In genomic region chr9:35907732-35908483, GRCh38 we compare ENCODE assay signal across 1 cellular context.
A peak's percentile ranks its signal among the peaks of the same experiment; 100 is the strongest.
TF ChIP-seq lines count a peak whose summit lies in the region.

No MANE protein-coding gene starts in this region.

TF ChIP-seq in HEK293, 187 proteins besides CTCF, POLR2A, EP300 and RAD21 (continued from another document and continues in another):
- TF ChIP-seq ZNF449 (tag by site-specific recombination; IDR thresholded peaks at IDR 0.05) (no peak), ZNF621 (tag by site-specific recombination; IDR thresholded peaks at IDR 0.05) (no peak), SCRT2 (tag by site-specific recombination; IDR thresholded peaks at IDR 0.05) (no peak), ZBTB11 (tag by site-specific recombination; conservative IDR thresholded peaks at IDR 0.05; ENCODE audit: low read depth) (no peak), ZNF555 (tag by site-specific recombination; conservative IDR thresholded peaks at IDR 0.05) (no peak), TSHZ1 (tag by site-specific recombination; IDR thresholded peaks at IDR 0.05; ENCODE audit: borderline replicate concordance) (no peak), ZNF146 (tag by site-specific recombination; IDR thresholded peaks at IDR 0.05) (no peak), ZBTB49 (tag by site-specific recombination; IDR thresholded peaks at IDR 0.05; ENCODE audit: low read depth) (no peak), ZNF548 (tag by site-specific recombination; IDR thresholded peaks at IDR 0.05) (no peak), ZNF654 (tag by site-specific recombination; IDR thresholded peaks at IDR 0.05; ENCODE audit: low read depth) (no peak), ZBTB7A (tag by site-specific recombination; IDR thresholded peaks at IDR 0.05; ENCODE audit: low read depth) (no peak), MYNN (tag by site-specific recombination; IDR thresholded peaks at IDR 0.05; ENCODE audit: borderline replicate concordance) (no peak), PATZ1 (tag by site-specific recombination; IDR thresholded peaks at IDR 0.05) (peak; percentile 79), ZNF302 (tag by site-specific recombination; IDR thresholded peaks at IDR 0.05; ENCODE audit: low read depth) (no peak), ZNF426 (tag by site-specific recombination; IDR thresholded peaks at IDR 0.05) (no peak), ZNF184 (tag by site-specific recombination; IDR thresholded peaks at IDR 0.05) (no peak), BCL6B (tag by site-specific recombination; IDR thresholded peaks at IDR 0.05) (no peak), HOXC10 (CRISPR knock-in tag; IDR thresholded peaks at IDR 0.05) (no peak), ZNF354C (tag by site-specific recombination; IDR thresholded peaks at IDR 0.05; ENCODE audit: borderline replicate concordance, low read depth) (no peak), ZNF37A (tag by site-specific recombination; IDR thresholded peaks at IDR 0.05) (no peak), ZNF121 (tag by site-specific recombination; IDR thresholded peaks at IDR 0.05) (no peak), ZNF398 (tag by site-specific recombination; IDR thresholded peaks at IDR 0.05) (peak; percentile 98), ZNF530 (tag by site-specific recombination; IDR thresholded peaks at IDR 0.05; ENCODE audit: low read depth) (no peak), ZNF768 (tag by site-specific recombination; IDR thresholded peaks at IDR 0.05) (no peak), ZNF404 (tag by site-specific recombination; IDR thresholded peaks at IDR 0.05) (no peak), MEIS1 (CRISPR knock-in tag; IDR thresholded peaks at IDR 0.05; ENCODE audit: borderline replicate concordance) (no peak), ZNF280D (tag by site-specific recombination; IDR thresholded peaks at IDR 0.05) (no peak), ZNF560 (tag by site-specific recombination; IDR thresholded peaks at IDR 0.05; ENCODE audit: borderline replicate concordance) (no peak), PRDM10 (tag by site-specific recombination; IDR thresholded peaks at IDR 0.05) (peak; percentile 41; the same call in 1 of the 2 replicates)
